Comparison of ENCODE assay signal across 15 cellular contexts in the genomic region with DNA sequence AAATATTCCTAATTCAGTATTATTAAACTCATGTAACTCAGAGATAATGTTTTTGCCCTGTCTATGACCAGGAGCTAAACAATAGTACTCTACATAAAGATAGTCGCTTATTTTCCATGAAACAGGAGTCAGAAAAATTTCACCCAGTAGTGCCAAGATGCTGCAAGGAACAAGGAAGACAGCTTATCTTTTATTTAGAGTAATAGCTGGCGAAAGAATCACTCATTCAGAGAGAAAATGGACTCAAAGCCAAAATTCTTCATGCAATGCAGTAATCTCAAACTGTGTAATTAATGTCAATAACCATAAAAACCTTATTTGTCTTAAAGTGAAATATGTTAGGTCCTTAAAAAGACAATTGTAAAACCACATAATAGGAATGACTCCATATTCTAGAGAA.
DNase-seq lines count a peak whose midpoint lies in the region; FAIRE-seq and TF ChIP-seq lines count a peak whose summit lies in the region.
"Had no signal": no experiment of that assay in that cellular context is flagged by ENCODE, and none has a peak within 500 bp of the region (broad histone marks: within the 10 kb centered on the region; RNA-seq: fewer than 3 reads in every experiment).

No MANE protein-coding gene starts in this region.

- H4K8ac ChIP-seq in trophoblast cell (ENCODE audit: low read depth, low read length) (no peak overlapping the region), mesenchymal stem cell (ENCODE audit: low read length) (no peak overlapping the region)

- H3K4me2 ChIP-seq in mammary epithelial cell (ENCODE audit: insufficient read depth, low read depth, low read length) = no peak overlapping the region
- H3K4me2 ChIP-seq in trophoblast cell (ENCODE audit: low read length) = no peak overlapping the region
- H3K4me2 ChIP-seq in mesenchymal stem cell (ENCODE audit: low read length, poor library complexity, severe bottlenecking) = no peak overlapping the region
- H3K4me2 ChIP-seq: BLaER1 treated with 17β-estradiol and CSF1 and Interleukin-3, amounts not matched to agents 10 nM and 100 nM had no signal

- H3K4me1 ChIP-seq in HEK293 (ENCODE audit: control insufficient read depth, insufficient read depth, low read length) = no peaks in the 10 kb centered on the region
- no peaks in the 10 kb centered on the region for H3K4me1 ChIP-seq in small intestine (ENCODE audit: control insufficient read depth in 2 of 2, insufficient read depth in 1 of 2, low read depth in 1 of 2, low read length in 1 of 2)
- H3K4me1 ChIP-seq in mammary epithelial cell (ENCODE audit: insufficient read depth, low read length) = no peaks in the 10 kb centered on the region
- no peaks in the 10 kb centered on the region for H3K4me1 ChIP-seq in trophoblast cell (ENCODE audit: control insufficient read depth in 1 of 2, insufficient read depth in 2 of 2, low read length in 2 of 2)
- no peaks in the 10 kb centered on the region for H3K4me1 ChIP-seq in mesenchymal stem cell (ENCODE audit: control insufficient read depth, insufficient read depth, low read depth, low read length)
- H3K4me1 ChIP-seq: BLaER1 treated with 17β-estradiol and CSF1 and Interleukin-3, amounts not matched to agents 10 nM and 100 nM had no signal

- intact Hi-C loops in mammary epithelial cell (cut with micrococcal nuclease) = no loop called here

- TF ChIP-seq CTCF in HEK293 (tag by site-specific recombination; IDR thresholded peaks at IDR 0.05) (no peak), mammary epithelial cell (conservative IDR thresholded peaks at IDR 0.05 in 1 of 2, IDR thresholded peaks at IDR 0.05 in 1 of 2; ENCODE audit: extremely low read depth in 1 of 2, insufficient read depth in 1 of 2, low read depth in 1 of 2, low read length in 2 of 2) (no peak)

- H2BK120ac ChIP-seq in trophoblast cell (ENCODE audit: insufficient read depth, low read length, poor library complexity) (no peak overlapping the region), mesenchymal stem cell (ENCODE audit: low read depth, low read length) (no peak overlapping the region)

- in situ Hi-C loops in mammary epithelial cell (cut with MboI; ENCODE audit: low sequenced_read_pairs in 2 of 2) = no loop called here

- POLR2A ChIA-PET in HEK293 (lab: Yijun Ruan, JAX) = no interaction called here

- H4K91ac ChIP-seq in trophoblast cell (ENCODE audit: low read depth, low read length) = no peak overlapping the region
- no peak overlapping the region for H4K91ac ChIP-seq in mesenchymal stem cell (ENCODE audit: low read length)

- H2BK5ac ChIP-seq in trophoblast cell (ENCODE audit: low read depth, low read length, poor library complexity) (no peak overlapping the region), mesenchymal stem cell (ENCODE audit: low read depth, low read length, poor library complexity, severe bottlenecking) (no peak overlapping the region)

- H3K9ac ChIP-seq in mammary epithelial cell (ENCODE audit: insufficient read depth, low read length) (no peak overlapping the region), trophoblast cell (ENCODE audit: low read length) (no peak overlapping the region), mesenchymal stem cell (ENCODE audit: low read length) (no peak overlapping the region)
- H3K9ac ChIP-seq: BLaER1 treated with 17β-estradiol and CSF1 and Interleukin-3, amounts not matched to agents 10 nM and 100 nM; GM23248 had no signal

- H3K27ac ChIP-seq in HEK293 (ENCODE audit: extremely low read depth, low read depth, low read length) = no peak overlapping the region
- no peak overlapping the region for H3K27ac ChIP-seq in small intestine (ENCODE audit: low read depth in 1 of 2, low read length in 1 of 2)
- no peak overlapping the region for H3K27ac ChIP-seq in mammary epithelial cell (ENCODE audit: insufficient read depth, low read depth, low read length)
- H3K27ac ChIP-seq in trophoblast cell (ENCODE audit: low read depth, low read length) = no peak overlapping the region
- H3K27ac ChIP-seq in mesenchymal stem cell (ENCODE audit: low read length, poor library complexity, severe bottlenecking) = no peak overlapping the region
- H3K27ac ChIP-seq: BLaER1 treated with 17β-estradiol and CSF1 and Interleukin-3, amounts not matched to agents 10 nM and 100 nM; GM23248 had no signal

- H3K23ac ChIP-seq in trophoblast cell (ENCODE audit: low read length) (no peak overlapping the region), mesenchymal stem cell (ENCODE audit: low read length in 2 of 2) (no peak overlapping the region)

- H2AFZ ChIP-seq in mammary epithelial cell (ENCODE audit: low read depth, low read length) (no peak overlapping the region), trophoblast cell (ENCODE audit: insufficient read depth, low read length, poor library complexity) (no peak overlapping the region), mesenchymal stem cell (ENCODE audit: low read depth, low read length) (no peak overlapping the region)
- H2AFZ ChIP-seq: GM23248 had no signal

- H3K4ac ChIP-seq in trophoblast cell (ENCODE audit: low read depth, low read length) (no peak overlapping the region), mesenchymal stem cell (ENCODE audit: low read depth in 1 of 2, low read length in 2 of 2) (no peak overlapping the region)

- H3K36me3 ChIP-seq in HEK293 (ENCODE audit: control insufficient read depth in 2 of 2, insufficient read depth in 1 of 2, low read length in 2 of 2) = no peaks in the 10 kb centered on the region
- no peaks in the 10 kb centered on the region for H3K36me3 ChIP-seq in small intestine (ENCODE audit: control insufficient read depth in 2 of 2, insufficient read depth in 2 of 2, low read length in 2 of 2)
- no peaks in the 10 kb centered on the region for H3K36me3 ChIP-seq in mammary epithelial cell (ENCODE audit: insufficient read depth, low read length)
- H3K36me3 ChIP-seq in trophoblast cell (ENCODE audit: control insufficient read depth in 1 of 2, insufficient read depth in 2 of 2, low read length in 2 of 2) = no peaks in the 10 kb centered on the region
- no peaks in the 10 kb centered on the region for H3K36me3 ChIP-seq in mesenchymal stem cell (ENCODE audit: control insufficient read depth in 1 of 2, insufficient read depth in 2 of 2, low read depth in 1 of 2, low read length in 2 of 2)
- H3K36me3 ChIP-seq: BLaER1 treated with 17β-estradiol and CSF1 and Interleukin-3, amounts not matched to agents 10 nM and 100 nM had no signal

- WGBS in small intestine, 3 donors = 34 to 64% (median 44%) methylated on average over 2 of the region's 2 CpGs
- whole genome bisulfite sequencing in mammary epithelial cell (ENCODE audit: low coverage, missing lambda C conversion rate) = 4% methylated on average over 2 of the region's 2 CpGs
- WGBS in trophoblast cell (ENCODE audit: extremely low coverage, insufficient coverage, insufficient read length) = no CpG with 5 or more reads among the region's 2 CpGs
- WGBS in mesenchymal stem cell = no CpG with 5 or more reads among the region's 2 CpGs

- H3K79me2 ChIP-seq in mammary epithelial cell (ENCODE audit: insufficient read depth, low read length) (no peaks in the 10 kb centered on the region), trophoblast cell (ENCODE audit: control insufficient read depth, insufficient read depth, low read length, poor library complexity) (no peaks in the 10 kb centered on the region)

- FAIRE-seq in small intestine (lab: Jason Lieb, UNC) = peak; percentile 67
- FAIRE-seq: GM18507, H54 had no signal

- no peak overlapping the region for H2AK5ac ChIP-seq in trophoblast cell (ENCODE audit: low read length)
- no peak overlapping the region for H2AK5ac ChIP-seq in mesenchymal stem cell (ENCODE audit: low read length, severe bottlenecking)

- dilution Hi-C loops in mammary epithelial cell (cut with HindIII; ENCODE audit: low sequenced_read_pairs) = no loop called here

- H2BK12ac ChIP-seq in trophoblast cell (ENCODE audit: low read length) = no peak overlapping the region
- H2BK12ac ChIP-seq in mesenchymal stem cell (ENCODE audit: low read length in 2 of 2) = no peak overlapping the region

- CTCF ChIA-PET in HEK293 (lab: Yijun Ruan, JAX) = no interaction called here
- CTCF ChIA-PET in mammary epithelial cell (lab: Charles Lee; ENCODE audit: low non-redundant PET) = no interaction called here

- H3K4me3 ChIP-seq in HEK293 (ENCODE audit: low read depth, low read length) (no peak overlapping the region), small intestine (ENCODE audit: low read depth in 1 of 2, low read length in 2 of 2) (no peak overlapping the region), mammary epithelial cell (replicated peaks in 1 of 3; ENCODE audit: insufficient read depth in 1 of 3, low read depth in 2 of 3, low read length in 3 of 3) (no peak overlapping the region), trophoblast cell (ENCODE audit: low read depth, low read length) (no peak overlapping the region), mesenchymal stem cell (ENCODE audit: insufficient read depth in 1 of 2, low read depth in 1 of 2, low read length in 2 of 2) (no peak overlapping the region)
- H3K4me3 ChIP-seq: BLaER1 treated with 17β-estradiol and CSF1 and Interleukin-3, amounts not matched to agents 10 nM and 100 nM; GM23248 had no signal

- H3K79me1 ChIP-seq in trophoblast cell (ENCODE audit: low read length) (no peaks in the 10 kb centered on the region), mesenchymal stem cell (replicated peaks; ENCODE audit: low read length, poor library complexity, severe bottlenecking) (no peaks in the 10 kb centered on the region)

- DNase-seq in NCI-H69 (lab: John Stamatoyannopoulos, UW) (peak; percentile 44), amniotic epithelial cell (ENCODE audit: low read depth) (peak; percentile 72), small intestine (no peak), mammary epithelial cell (no peak), trophoblast cell (no peak), mesenchymal stem cell (no peak)
- DNase-seq: ACHN; Calu3; CD4-positive, CD25-positive, alpha-beta regulatory T cell; DMS 273 treated with DMSO at 0.1 percent for 48 hours; GM23248 had no signal

- no peaks in the 10 kb centered on the region for H3K27me3 ChIP-seq in small intestine (ENCODE audit: control insufficient read depth in 2 of 2, insufficient read depth in 2 of 2, low read length in 2 of 2)
- no peaks in the 10 kb centered on the region for H3K27me3 ChIP-seq in mammary epithelial cell (ENCODE audit: insufficient read depth, low read length)
- H3K27me3 ChIP-seq in trophoblast cell (ENCODE audit: insufficient read depth, low read length) = no peaks in the 10 kb centered on the region
- no peaks in the 10 kb centered on the region for H3K27me3 ChIP-seq in mesenchymal stem cell (ENCODE audit: control insufficient read depth in 1 of 2, insufficient read depth in 1 of 2, low read length in 2 of 2)
- H3K27me3 ChIP-seq: BLaER1 treated with 17β-estradiol and CSF1 and Interleukin-3, amounts not matched to agents 10 nM and 100 nM had no signal

- no peaks in the 10 kb centered on the region for H3K9me3 ChIP-seq in HEK293 (ENCODE audit: control insufficient read depth, insufficient read depth, low read depth, low read length)
- no peaks in the 10 kb centered on the region for H3K9me3 ChIP-seq in small intestine (ENCODE audit: control insufficient read depth, low read depth)
- H3K9me3 ChIP-seq in mammary epithelial cell (replicated peaks; ENCODE audit: insufficient read depth, low read length) = no peaks in the 10 kb centered on the region
- no peaks in the 10 kb centered on the region for H3K9me3 ChIP-seq in trophoblast cell (ENCODE audit: insufficient read depth, low read depth, low read length)
- no peaks in the 10 kb centered on the region for H3K9me3 ChIP-seq in mesenchymal stem cell (ENCODE audit: control insufficient read depth, low read length)

- H4K12ac ChIP-seq in trophoblast cell (ENCODE audit: low read depth, low read length) = no peak overlapping the region

- no peak overlapping the region for H3K14ac ChIP-seq in trophoblast cell (ENCODE audit: low read length)
- no peak overlapping the region for H3K14ac ChIP-seq in mesenchymal stem cell (ENCODE audit: low read length in 2 of 2)

- H3K18ac ChIP-seq in trophoblast cell (ENCODE audit: low read length) = no peak overlapping the region
- no peak overlapping the region for H3K18ac ChIP-seq in mesenchymal stem cell (ENCODE audit: low read depth in 1 of 2, low read length in 2 of 2)

- no peaks in the 10 kb centered on the region for H4K20me1 ChIP-seq in mammary epithelial cell (ENCODE audit: insufficient read depth, low read length)
- H4K20me1 ChIP-seq: BLaER1 treated with 17β-estradiol and CSF1 and Interleukin-3, amounts not matched to agents 10 nM and 100 nM had no signal

- no TSS peak for BruUV-seq in mammary epithelial cell (replicated peaks; lab: Mats Ljungman, UMichigan)

- no peak overlapping the region for H2BK15ac ChIP-seq in mesenchymal stem cell (ENCODE audit: low read depth, poor library complexity, severe bottlenecking)

Comparison
In these comparisons a context has a peak if more than half of its experiments do, and no peak if none do; other contexts are left out.
1. DNase-seq: peak in NCI-H69 (single experiment) and amniotic epithelial cell (single experiment); none in small intestine (single experiment), mammary epithelial cell (single experiment), trophoblast cell (0 of 2) and mesenchymal stem cell (single experiment).